ENCODE assay signal across 8 cellular contexts in genomic region chr4:76067652-76068286, GRCh38. TPM values are rescaled to one million over a fixed set of nuclear protein-coding genes. Genes with fewer than 3 reads are reported as not detected.
A peak's percentile ranks its signal among the peaks of the same experiment; 100 is the strongest.
DNase-seq lines count a peak whose midpoint lies in the region; ATAC-seq and TF ChIP-seq lines count a peak whose summit lies in the region.

No MANE protein-coding gene starts in this region.

- no peaks in the 10 kb centered on the region for H3K27me3 ChIP-seq in psoas muscle (ENCODE audit: insufficient read depth in 3 of 3, low read length in 2 of 3)

- TF ChIP-seq CTCF in Calu3 (IDR thresholded peaks at IDR 0.05; ENCODE audit: unreplicated experiment) (peak; percentile 59), psoas muscle (IDR thresholded peaks at IDR 0.05) (peak; percentile 92)

- no peak overlapping the region for H3K4me3 ChIP-seq in psoas muscle

- H3K27me3 Mint-ChIP-seq in Calu3 (ENCODE audit: unreplicated experiment): no peaks in the 10 kb centered on the region

- H3K4me1 Mint-ChIP-seq in Calu3 (ENCODE audit: low read depth, unreplicated experiment): no peaks in the 10 kb centered on the region

- intact Hi-C loops in Calu3 (cut with micrococcal nuclease; ENCODE audit: unreplicated experiment) (loop anchor here (1.0 kb wide), 1 partner anchor 71 kb away; no protein-coding TSS in a partner anchor), Right ventricle myocardium superior (cut with DNase I) (loop anchor here (2.0 to 10.0 kb wide), 2 partner anchors 73 to 153 kb away; no protein-coding TSS in a partner anchor), psoas muscle (cut with DNase I) (loop anchor here (1.0 to 10.0 kb wide), 3 partner anchors 69 to 153 kb away; no protein-coding TSS in a partner anchor)

- CTCF ChIA-PET in Calu3 (lab: Charles Lee): no interaction called here

- no peaks in the 10 kb centered on the region for H3K36me3 ChIP-seq in psoas muscle (ENCODE audit: insufficient read depth in 1 of 2, low read depth in 1 of 2)

- peak; percentile 71 for DNase-seq in Calu3
- DNase-seq in M059J (ENCODE audit: low read depth): peak; percentile 65
- DNase-seq in SKM-1 (lab: John Stamatoyannopoulos, UW; ENCODE audit: unreplicated experiment): peak; percentile 56
- peak; percentile 75 for DNase-seq in activated naive CD4-positive, alpha-beta T cell treated with anti-CD3 and anti-CD28 coated beads, Interleukin-2, amount 50 U/mL, for 16 hours
- DNase-seq in Right ventricle myocardium superior: peak; percentile 67
- peak; percentile 53 to 74 for DNase-seq in psoas muscle

- ATAC-seq in GM21528 (IDR thresholded peaks at IDR 0.05; ENCODE audit: low FRiP score, unreplicated experiment): peak; percentile 64
- ATAC-seq in Right ventricle myocardium superior (ENCODE audit: poor library complexity): peak; percentile 82
- ATAC-seq in psoas muscle: peak; percentile 76 to 95 (median 88)
- ATAC-seq in GM19035 (IDR thresholded peaks at IDR 0.05; ENCODE audit: unreplicated experiment): no peak

- WGBS in psoas muscle, 3 donors: 0 to 1% (median 0%) methylated on average over 2 of the region's 2 CpGs

- no peaks in the 10 kb centered on the region for H3K36me3 Mint-ChIP-seq in Calu3 (ENCODE audit: insufficient read depth, unreplicated experiment)

- H3K4me3 Mint-ChIP-seq in Calu3 (ENCODE audit: low read depth, unreplicated experiment): no peak overlapping the region

- BruUV-seq in Calu3 (replicated peaks; lab: Mats Ljungman, UMichigan): no TSS peak

- H3K27ac Mint-ChIP-seq in Calu3 (ENCODE audit: unreplicated experiment): no peak overlapping the region

- H3K27ac ChIP-seq in psoas muscle: no peak overlapping the region

- peaks cover 7% of the 10 kb centered on the region for H3K4me1 ChIP-seq in psoas muscle

- H3K9me3 ChIP-seq in psoas muscle: no peaks in the 10 kb centered on the region

- H3K9me3 Mint-ChIP-seq in Calu3 (ENCODE audit: low read depth, unreplicated experiment): no peaks in the 10 kb centered on the region

RNA-seq across cellular contexts. Expression of gene ART3, which starts 6.7 kb away (rescaled TPM):
- total RNA-seq in Calu3 (2022) (1.7 and 1.9 TPM in 2 replicates), Right ventricle myocardium superior (164 TPM), psoas muscle (100 to 1,000 TPM in 3 of 4 donors, 10 to 100 TPM in 1; 64.6 to 218 (median 138) TPM)
- total RNA-seq in M059J (2014; rRNA removed; shearing (Covaris generic)): not detected in 2 replicates
- polyA plus RNA-seq in psoas muscle: 100 to 1,000 TPM in 2 of 3 donors, 10 to 100 TPM in 1; 33.1 to 199 (median 108) TPM

RNA-seq across cellular contexts. Expression of gene CXCL11, which starts 31.9 kb away (rescaled TPM):
- total RNA-seq in Calu3 (2022) (6.0 and 38.4 TPM in 2 replicates), Right ventricle myocardium superior (not detected), psoas muscle (under 1 TPM in 1 of 4 donors, not detected in 3; 0.37 TPM)
- total RNA-seq in M059J (2014; rRNA removed; shearing (Covaris generic)): 0.37 and 0.74 TPM in 2 replicates
- under 1 TPM in 2 of 3 donors, not detected in 1; 0.03 to 0.15 TPM for polyA plus RNA-seq in psoas muscle

RNA-seq across cellular contexts. Expression of gene CXCL10, which starts 44.5 kb away (rescaled TPM):
- 6.7 and 21.6 TPM in 2 replicates for total RNA-seq in Calu3 (2022)
- 1.1 and 5.4 TPM in 2 replicates for total RNA-seq in M059J (2014; rRNA removed; shearing (Covaris generic))
- not detected for total RNA-seq in Right ventricle myocardium superior
- total RNA-seq in psoas muscle: 1 to 10 TPM in 1 of 4 donors, under 1 TPM in 2, not detected in 1; 0.29 to 1.5 (median 0.32) TPM
- polyA plus RNA-seq in psoas muscle: under 1 TPM; 0.06 to 0.17 (median 0.16) TPM

Comparison
In these comparisons a context has a peak if more than half of its experiments do, and no peak if none do; other contexts are left out.
1. RNA of gene ART3, which starts 6.7 kb away (total RNA-seq): 164 TPM in Right ventricle myocardium superior (single experiment) and 64.6 to 218 TPM in psoas muscle; 1.7 to 1.9 TPM in Calu3 and not detected in M059J; every median in the first group is over 10 times any median in the second.
2. Peak in every context shown above with its lines, with median percentiles within 50 percentile points of each other: DNase-seq.